8 cellular contexts compared by ENCODE assay signal in the genomic region with DNA sequence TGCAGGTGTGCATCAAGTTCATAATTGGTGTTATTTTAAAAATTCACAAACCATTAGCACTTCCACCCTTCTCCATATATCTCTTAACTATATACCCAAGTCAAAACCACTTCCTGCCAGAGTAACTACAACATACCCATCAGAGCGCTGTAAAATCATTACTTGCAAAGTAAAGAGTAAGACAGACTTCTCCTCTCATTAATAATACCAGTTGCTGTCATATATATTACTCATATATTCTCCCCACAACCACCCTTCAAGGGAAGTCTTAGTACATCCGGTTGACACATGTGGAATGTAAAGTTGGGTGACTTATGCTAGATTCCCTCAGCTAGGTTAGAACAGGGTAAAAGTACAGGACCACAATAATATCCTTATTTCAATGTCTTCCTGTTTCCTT. TPM values are rescaled to one million over a fixed set of nuclear protein-coding genes. Genes with fewer than 3 reads are reported as not detected.
DNase-seq lines count a peak whose midpoint lies in the region; ATAC-seq, FAIRE-seq and TF ChIP-seq lines count a peak whose summit lies in the region.

No MANE protein-coding gene starts in this region.

- no peaks in the 10 kb centered on the region for H3K79me2 ChIP-seq in Loucy (ENCODE audit: insufficient read depth, low read length)

- TF ChIP-seq POLR2A in GM12891 (IDR thresholded peaks at IDR 0.05; ENCODE audit: low read depth, low read length) (no peak), gastrocnemius medialis (IDR thresholded peaks at IDR 0.05) (no peak)

- H3K27me3 ChIP-seq in Loucy (ENCODE audit: insufficient read depth, low read length, poor library complexity, severe bottlenecking), result peaks cover 16% of the 10 kb centered on the region
- H3K27me3 ChIP-seq in colonic mucosa, result no peaks in the 10 kb centered on the region
- peaks cover 0 to 6% (median 4%) of the 10 kb centered on the region in 3 donors for H3K27me3 ChIP-seq in gastrocnemius medialis

- H3K4me2 ChIP-seq in Loucy (ENCODE audit: low read depth, low read length, poor library complexity, severe bottlenecking), result peak overlapping the region; percentile 56

- DNase-seq in GM12891 (ENCODE audit: insufficient read length, low spot score) (no peak), colonic mucosa (no peak), NCI-H2081 treated with DMSO at 0.1 percent for 48 hours (lab: John Stamatoyannopoulos, UW) (no peak), D341Med (ENCODE audit: low spot score) (no peak), gastrocnemius medialis (no peak)
- peak; percentile 19 for DNase-seq in central memory CD4-positive, alpha-beta T cell

- H3K27ac ChIP-seq in colonic mucosa (no peak overlapping the region), gastrocnemius medialis (no peak overlapping the region)

- TF ChIP-seq CTCF in Loucy (conservative IDR thresholded peaks at IDR 0.05; ENCODE audit: low read length) (no peak), colonic mucosa (IDR thresholded peaks at IDR 0.05) (no peak), gastrocnemius medialis (IDR thresholded peaks at IDR 0.05 in 4 of 5, conservative IDR thresholded peaks at IDR 0.05 in 1 of 5) (no peak)

- in situ Hi-C loops in gastrocnemius medialis (cut with MboI; ENCODE audit: low sequenced_read_pairs in 4 of 4), result loop anchor here in 1 of 4 donors (25.0 kb wide), 1 partner anchor 603 kb away; a partner anchor contains a TSS

- H3K9ac ChIP-seq in Loucy (ENCODE audit: low read depth, low read length, poor library complexity, severe bottlenecking) (no peak overlapping the region), colonic mucosa (ENCODE audit: low read depth in 2 of 2, low read length in 2 of 2) (no peak overlapping the region)

- H3K36me3 ChIP-seq in Loucy (ENCODE audit: insufficient read depth, low read length) (no peaks in the 10 kb centered on the region), colonic mucosa (no peaks in the 10 kb centered on the region), gastrocnemius medialis (no peaks in the 10 kb centered on the region)

- ATAC-seq in GM21825 (IDR thresholded peaks at IDR 0.05; ENCODE audit: unreplicated experiment) (peak; percentile 66), gastrocnemius medialis (no peak)

- no peaks in the 10 kb centered on the region for H3K9me2 ChIP-seq in Loucy (replicated peaks; ENCODE audit: low read depth, low read length)

- peaks cover 7% of the 10 kb centered on the region for H3F3A ChIP-seq in Loucy (ENCODE audit: low read depth)

- peaks cover 33% of the 10 kb centered on the region for H3K4me1 ChIP-seq in Loucy (ENCODE audit: insufficient read depth, low read length, poor library complexity, severe bottlenecking)
- H3K4me1 ChIP-seq in colonic mucosa, result no peaks in the 10 kb centered on the region
- peaks cover 0 to 6% of the 10 kb centered on the region in 2 donors for H3K4me1 ChIP-seq in gastrocnemius medialis

- H3K9me3 ChIP-seq in Loucy (ENCODE audit: insufficient read depth, low read depth, low read length) (no peaks in the 10 kb centered on the region), colonic mucosa (no peaks in the 10 kb centered on the region), gastrocnemius medialis (no peaks in the 10 kb centered on the region)

- peak overlapping the region; percentile 5 for H3K4me3 ChIP-seq in Loucy (ENCODE audit: low read length, poor library complexity, severe bottlenecking)
- H3K4me3 ChIP-seq in colonic mucosa, result no peak overlapping the region
- H3K4me3 ChIP-seq in gastrocnemius medialis, result no peak overlapping the region

- intact Hi-C loops in colonic mucosa (cut with DNase I), result no loop called here
- intact Hi-C loops in gastrocnemius medialis (cut with DNase I; ENCODE audit: low total_unique reads), result no loop called here

- H2AFZ ChIP-seq in Loucy (ENCODE audit: low read length), result no peak overlapping the region

- no peaks in the 10 kb centered on the region for H4K20me1 ChIP-seq in Loucy (ENCODE audit: insufficient read depth, low read length, poor library complexity, severe bottlenecking)

- FAIRE-seq in GM12891 (lab: Jason Lieb, UNC), result peak; percentile 66

TF ChIP-seq in GM12891, 5 proteins besides CTCF, POLR2A, EP300 and RAD21:
- TF ChIP-seq PAX5 (IDR thresholded peaks at IDR 0.05; ENCODE audit: insufficient read depth, low read length, severe bottlenecking) (no peak), POLR2AphosphoS5 (IDR thresholded peaks at IDR 0.05; ENCODE audit: low read depth, low read length) (no peak), SPI1 (IDR thresholded peaks at IDR 0.05; ENCODE audit: low read depth, low read length) (no peak; the same call in 1 of the 2 replicates), POU2F2 (IDR thresholded peaks at IDR 0.05; ENCODE audit: low read depth, low read length) (no peak), TAF1 (IDR thresholded peaks at IDR 0.05; ENCODE audit: low read depth, low read length) (no peak)

RNA-seq across cellular contexts. Expression of a gene that starts 5.6 kb away (rescaled TPM):
- polyA plus RNA-seq in GM12891 (2012; ENCODE audit: low read depth, missing spikeins), result not detected
- total RNA-seq in colonic mucosa (1 to 10 TPM; 5.5 to 9.6 TPM), gastrocnemius medialis (100 to 1,000 TPM in 1 of 4 donors, 10 to 100 TPM in 3; 12.0 to 143 (median 24.0) TPM)

RNA-seq across cellular contexts. Expression of a gene that starts 10.1 kb away (rescaled TPM):
- 0.30 TPM for polyA plus RNA-seq in GM12891 (2012; ENCODE audit: low read depth, missing spikeins)
- total RNA-seq in colonic mucosa, result 1 to 10 TPM; 1.2 to 1.6 TPM
- 1 to 10 TPM in 1 of 4 donors, under 1 TPM in 3; 0.38 to 5.8 (median 0.92) TPM for total RNA-seq in gastrocnemius medialis

RNA-seq across cellular contexts. Expression of a gene that starts 13.9 kb away (rescaled TPM):
- 10.3 TPM for polyA plus RNA-seq in GM12891 (2012; ENCODE audit: low read depth, missing spikeins)
- total RNA-seq in colonic mucosa, result 10 to 100 TPM; 11.1 to 12.9 TPM
- total RNA-seq in gastrocnemius medialis, result 10 to 100 TPM; 12.0 to 20.2 (median 14.7) TPM

RNA-seq across cellular contexts. Expression of a gene that starts 53.4 kb away (rescaled TPM):
- 0.21 TPM for polyA plus RNA-seq in GM12891 (2012; ENCODE audit: low read depth, missing spikeins)
- total RNA-seq in colonic mucosa (not detected), gastrocnemius medialis (under 1 TPM in 1 of 4 donors, not detected in 3; 0.13 TPM)

RNA-seq across cellular contexts. Expression of a gene that starts 53.4 kb away (rescaled TPM):
- polyA plus RNA-seq in GM12891 (2012; ENCODE audit: low read depth, missing spikeins), result 5.0 TPM
- total RNA-seq in colonic mucosa (under 1 TPM; 0.77 to 0.82 TPM), gastrocnemius medialis (1 to 10 TPM in 2 of 4 donors, not detected in 2; 1.2 to 1.3 TPM)
